ENCODE assay signal across 27 cellular contexts in genomic region chr16:57382535-57383275, GRCh38. TPM values are rescaled to one million over a fixed set of nuclear protein-coding genes. Genes with fewer than 3 reads are reported as not detected.
DNase-seq lines count a peak whose midpoint lies in the region; ATAC-seq and TF ChIP-seq lines count a peak whose summit lies in the region.
"Had no signal": no experiment of that assay in that cellular context is flagged by ENCODE, and none has a peak within 500 bp of the region (broad histone marks: within the 10 kb centered on the region; RNA-seq: fewer than 3 reads in every experiment).

No MANE protein-coding gene starts in this region.

- no peak overlapping the region for H3K4me3 Mint-ChIP-seq in brain
- H3K4me3 Mint-ChIP-seq: activated naive CD4-positive, alpha-beta T cell treated with anti-CD3 and anti-CD28 coated beads for 36 hours; nephron progenitor cell had no signal

- peak overlapping the region; percentile 60 for H2AK5ac ChIP-seq in trophoblast cell (ENCODE audit: low read length)

- H3K4me1 ChIP-seq in trophoblast cell (ENCODE audit: control insufficient read depth in 1 of 2, insufficient read depth in 2 of 2, low read length in 2 of 2), result peaks cover 29 to 31% of the 10 kb centered on the region in 2 experiments
- H3K4me1 ChIP-seq in adrenal gland (replicated peaks in 1 of 2), result peaks cover 0 to 3% of the 10 kb centered on the region in 2 donors

- no peak overlapping the region for H4K12ac ChIP-seq in trophoblast cell (ENCODE audit: low read depth, low read length)

- no peak overlapping the region for H3K23ac ChIP-seq in trophoblast cell (ENCODE audit: low read length)

- H3K36me3 ChIP-seq in trophoblast cell (ENCODE audit: control insufficient read depth in 1 of 2, insufficient read depth in 2 of 2, low read length in 2 of 2) (no peaks in the 10 kb centered on the region), adrenal gland (replicated peaks in 1 of 2) (no peaks in the 10 kb centered on the region)
- H3K36me3 ChIP-seq: vagina had no signal

- no peak for DNase-seq in activated naive CD4-positive, alpha-beta T cell treated with anti-CD3 and anti-CD28 coated beads, Interleukin-2, amount 50 U/mL, for 72 hours (ENCODE audit: low spot score in 2 of 2)
- DNase-seq in activated naive CD4-positive, alpha-beta T cell treated with anti-CD3 and anti-CD28 coated beads, Interleukin-2, amount 50 U/mL, for 16 hours, result no peak
- DNase-seq in GM13977 (ENCODE audit: low spot score), result no peak
- DNase-seq in trophoblast cell, result no peak
- no peak for DNase-seq in adrenal gland
- DNase-seq: activated CD4-positive, alpha-beta T cell treated with anti-CD3 and anti-CD28 coated beads, Interleukin-2, amount 50 U/mL, for 4 hours; activated naive CD4-positive, alpha-beta T cell treated with anti-CD3 and anti-CD28 coated beads for 36 hours; activated T-cell treated with anti-CD3 and anti-CD28 coated beads, Interleukin-2, amount 50 U/mL, for 1 hour; cortex of kidney; foreskin fibroblast; GOT3; Karpas-422; kidney glomerular epithelial cell; NCI-H1105; NCI-H2107; NCI-H524 treated with DMSO at 0.1 percent for 48 hours; nephron progenitor cell; SHP77; T-helper 1 cell had no signal

- H3K4me2 ChIP-seq in trophoblast cell (ENCODE audit: low read length), result no peak overlapping the region

- no peaks in the 10 kb centered on the region for H3K36me3 Mint-ChIP-seq in activated naive CD4-positive, alpha-beta T cell treated with anti-CD3 and anti-CD28 coated beads, Interleukin-2, amount 50 U/mL, for 72 hours
- H3K36me3 Mint-ChIP-seq in brain, result no peaks in the 10 kb centered on the region

- H3K27me3 ChIP-seq in trophoblast cell (ENCODE audit: insufficient read depth, low read length) (no peaks in the 10 kb centered on the region), adrenal gland (no peaks in the 10 kb centered on the region)
- H3K27me3 ChIP-seq: vagina had no signal

- no peak overlapping the region for H2BK5ac ChIP-seq in trophoblast cell (ENCODE audit: low read depth, low read length, poor library complexity)

- in situ Hi-C loops in GM13977 (cut with MboI; ENCODE audit: low pct_unique_long_range_greater_than_20kb, low sequenced_read_pairs, unreplicated experiment), result no loop called here

- no peak overlapping the region for H3K27ac ChIP-seq in trophoblast cell (ENCODE audit: low read depth, low read length)
- no peak overlapping the region for H3K27ac ChIP-seq in adrenal gland
- H3K27ac ChIP-seq: skin epidermis had no signal

- H3K14ac ChIP-seq in trophoblast cell (ENCODE audit: low read length), result peak overlapping the region; percentile 18

- peak overlapping the region; percentile 35 for H2BK120ac ChIP-seq in trophoblast cell (ENCODE audit: insufficient read depth, low read length, poor library complexity)

- H3K79me1 ChIP-seq in trophoblast cell (ENCODE audit: low read length), result peaks cover 26% of the 10 kb centered on the region

- peak overlapping the region; percentile 43 to 55 for H3K27ac Mint-ChIP-seq in activated naive CD4-positive, alpha-beta T cell treated with anti-CD3 and anti-CD28 coated beads, Interleukin-2, amount 50 U/mL, for 72 hours
- peak overlapping the region in 3 of 5 experiments; percentile 60 to 68 (median 62) for H3K27ac Mint-ChIP-seq in brain
- H3K27ac Mint-ChIP-seq: activated naive CD4-positive, alpha-beta T cell treated with anti-CD3 and anti-CD28 coated beads for 36 hours; nephron progenitor cell; progenitor cell of endocrine pancreas had no signal

- no peak overlapping the region for H3K9ac ChIP-seq in trophoblast cell (ENCODE audit: low read length)

- TF ChIP-seq POLR2A in adrenal gland (IDR thresholded peaks at IDR 0.05), result no peak

- ATAC-seq in activated naive CD4-positive, alpha-beta T cell treated with anti-CD3 and anti-CD28 coated beads, Interleukin-2, amount 50 U/mL, for 72 hours, result no peak
- ATAC-seq in GM18909 (IDR thresholded peaks at IDR 0.05; ENCODE audit: poor library complexity, unreplicated experiment) (no peak), HG03280 (IDR thresholded peaks at IDR 0.05; ENCODE audit: unreplicated experiment) (no peak)

- no peak overlapping the region for H3K18ac ChIP-seq in trophoblast cell (ENCODE audit: low read length)

- peaks cover 10% of the 10 kb centered on the region for H3K4me1 Mint-ChIP-seq in brain

- no peak overlapping the region for H4K8ac ChIP-seq in trophoblast cell (ENCODE audit: low read depth, low read length)

- intact Hi-C loops in adrenal gland (cut with DNase I), result no loop called here

- H3K9me3 ChIP-seq in trophoblast cell (ENCODE audit: insufficient read depth, low read depth, low read length) (no peaks in the 10 kb centered on the region), adrenal gland (replicated peaks in 1 of 3) (no peaks in the 10 kb centered on the region)
- H3K9me3 ChIP-seq: vagina had no signal

- peak overlapping the region; percentile 78 for H4K91ac ChIP-seq in trophoblast cell (ENCODE audit: low read depth, low read length)

- peak overlapping the region; percentile 48 for H2BK12ac ChIP-seq in trophoblast cell (ENCODE audit: low read length)

- TF ChIP-seq CTCF in GM13977 (IDR thresholded peaks at IDR 0.05; ENCODE audit: extremely low read depth, insufficient read depth, missing control alignments) (peak; percentile 20), brain (conservative IDR thresholded peaks at IDR 0.05) (no peak), adrenal gland (IDR thresholded peaks at IDR 0.05) (no peak)

- H3K4me3 ChIP-seq in trophoblast cell (ENCODE audit: low read depth, low read length) (no peak overlapping the region), adrenal gland (no peak overlapping the region)
- H3K4me3 ChIP-seq: skin epidermis, vagina had no signal

- no peaks in the 10 kb centered on the region for H3K79me2 ChIP-seq in trophoblast cell (ENCODE audit: control insufficient read depth, insufficient read depth, low read length, poor library complexity)

- no peaks in the 10 kb centered on the region for H3K9me3 Mint-ChIP-seq in activated naive CD4-positive, alpha-beta T cell treated with anti-CD3 and anti-CD28 coated beads, Interleukin-2, amount 50 U/mL, for 72 hours
- no peaks in the 10 kb centered on the region for H3K9me3 Mint-ChIP-seq in brain
- H3K9me3 Mint-ChIP-seq: activated naive CD4-positive, alpha-beta T cell treated with anti-CD3 and anti-CD28 coated beads for 36 hours; nephron progenitor cell had no signal

- H3K4ac ChIP-seq in trophoblast cell (ENCODE audit: low read depth, low read length), result no peak overlapping the region

- H3K27me3 Mint-ChIP-seq in brain, result no peaks in the 10 kb centered on the region

- no peak overlapping the region for H2AFZ ChIP-seq in trophoblast cell (ENCODE audit: insufficient read depth, low read length, poor library complexity)

- no CpG with 5 or more reads among the region's 16 CpGs for WGBS in trophoblast cell (ENCODE audit: extremely low coverage, insufficient coverage, insufficient read length)
- 78 to 90% (median 87%) methylated on average over 7 to 16 of the region's 16 CpGs for WGBS in adrenal gland, 4 donors

RNA-seq across cellular contexts. Expression of gene CX3CL1, which starts 10.4 kb away (rescaled TPM):
- under 1 TPM in 1 of 2 donors, not detected in 1; 0.07 TPM for total RNA-seq in activated naive CD4-positive, alpha-beta T cell treated with anti-CD3 and anti-CD28 coated beads, Interleukin-2, amount 50 U/mL, for 72 hours
- polyA plus RNA-seq in brain (ENCODE audit: insufficient read depth, low read depth, low replicate concordance), result 23.2 TPM
- 3.5 TPM in 2 replicates for polyA plus RNA-seq in trophoblast cell (2013)
- 10 to 100 TPM in 1 of 8 donors, 1 to 10 TPM in 7; 3.3 to 14.1 (median 6.2) TPM for total RNA-seq in adrenal gland
- 1 to 10 TPM; 1.9 to 7.2 (median 6.0) TPM for polyA plus RNA-seq in adrenal gland
- total RNA-seq: activated naive CD4-positive, alpha-beta T cell treated with anti-CD3 and anti-CD28 coated beads for 36 hours had no signal

RNA-seq across cellular contexts. Expression of gene CCL17, which starts 21.9 kb away (rescaled TPM):
- not detected for total RNA-seq in activated naive CD4-positive, alpha-beta T cell treated with anti-CD3 and anti-CD28 coated beads, Interleukin-2, amount 50 U/mL, for 72 hours
- polyA plus RNA-seq in brain (ENCODE audit: insufficient read depth, low read depth, low replicate concordance) (not detected), adrenal gland (not detected)
- not detected in 2 replicates for polyA plus RNA-seq in trophoblast cell (2013)
- total RNA-seq in adrenal gland, result not detected
- total RNA-seq: activated naive CD4-positive, alpha-beta T cell treated with anti-CD3 and anti-CD28 coated beads for 36 hours; HT1080; progenitor cell of endocrine pancreas; subcutaneous adipose tissue; vagina had no signal

RNA-seq across cellular contexts. Expression of gene CCL22, which starts 24.1 kb away (rescaled TPM):
- 1 to 10 TPM; 2.3 to 2.6 TPM for total RNA-seq in activated naive CD4-positive, alpha-beta T cell treated with anti-CD3 and anti-CD28 coated beads, Interleukin-2, amount 50 U/mL, for 72 hours
- polyA plus RNA-seq in brain (ENCODE audit: insufficient read depth, low read depth, low replicate concordance) (not detected), adrenal gland (1 to 10 TPM in 1 of 3 donors, under 1 TPM in 2; 0.03 to 2.6 (median 0.08) TPM)
- 0.03 TPM in 2 replicates for polyA plus RNA-seq in trophoblast cell (2013)
- 1 to 10 TPM in 1 of 8 donors, under 1 TPM in 4, not detected in 3; 0.14 to 1.0 (median 0.25) TPM for total RNA-seq in adrenal gland
- total RNA-seq: HT1080, progenitor cell of endocrine pancreas had no signal

Comparison
In these comparisons a context has a peak if more than half of its experiments do, and no peak if none do; other contexts are left out.
1. RNA of gene CX3CL1, which starts 10.4 kb away (total RNA-seq): 3.3 to 14.1 TPM in adrenal gland; 0.07 TPM in activated naive CD4-positive, alpha-beta T cell treated with anti-CD3 and anti-CD28 coated beads, Interleukin-2, amount 50 U/mL, for 72 hours; every median in the first group is over 4 times any median in the second.